ENCODE assay signal across 38 cellular contexts in genomic region chr7:48872548-48872947, GRCh38. TPM values are rescaled to one million over a fixed set of nuclear protein-coding genes. Genes with fewer than 3 reads are reported as not detected.
"Had no signal": no experiment of that assay in that cellular context is flagged by ENCODE, and none has a peak within 500 bp of the region (broad histone marks: within the 10 kb centered on the region; RNA-seq: fewer than 3 reads in every experiment).

No MANE protein-coding gene starts in this region.

- ATAC-seq: activated CD8-positive, alpha-beta T cell treated with anti-CD3 and anti-CD28 coated beads for 36 hours; activated naive CD4-positive, alpha-beta T cell treated with anti-CD3 and anti-CD28 coated beads, Interleukin-2, amount 50 U/mL, for 72 hours; activated T-cell treated with anti-CD3 and anti-CD28 coated beads, Interleukin-2, amount 50 U/mL, for 4 hours; activated T-cell treated with anti-CD3 and anti-CD28 coated beads, Interleukin-2, amount 50 U/mL, for 72 hours; activated T-helper 17 cell treated with anti-CD3 and anti-CD28 coated beads, Interleukin-2, amount 50 U/mL, for 72 hours had no signal

- H3K4me3 ChIP-seq: adrenal gland, cardiac muscle cell had no signal

- H3K27me3 ChIP-seq: adrenal gland, cardiac muscle cell had no signal

- H3K4me3 Mint-ChIP-seq: activated B cell treated with CpG ODN at 0.5 μM for 24 hours; activated CD4-positive, alpha-beta memory T cell treated with anti-CD3 and anti-CD28 coated beads for 36 hours; activated CD4-positive, alpha-beta T cell treated with anti-CD3 and anti-CD28 coated beads, Interleukin-2, amount 10 ng/mL, durations not matched to agents 24 days and 14 days; activated CD8-positive, alpha-beta T cell treated with anti-CD3 and anti-CD28 coated beads for 36 hours; activated naive CD4-positive, alpha-beta T cell treated with anti-CD3 and anti-CD28 coated beads for 36 hours; activated naive CD8-positive, alpha-beta T cell treated with anti-CD3 and anti-CD28 coated beads for 36 hours; activated T-cell treated with anti-CD3 and anti-CD28 coated beads, Interleukin-2, amount 50 U/mL, for 4 hours; activated T-cell treated with anti-CD3 and anti-CD28 coated beads, Interleukin-2, amount 50 U/mL, for 72 hours; activated T-helper 1 cell treated with anti-CD3 and anti-CD28 coated beads, Interleukin-12 subunit alpha, Interleukin-12 subunit beta, Interleukin-2, Interleukin-4 antibody, amounts not matched to agents 30 ng/mL and 10 ng/mL and 1 ng/mL, durations not matched to agents 14 hours and 24 hours and 36 hours; activated T-helper 17 cell treated with anti-CD3 and anti-CD28 coated beads, Interleukin-2, amount 50 U/mL, for 72 hours; brain; central memory CD8-positive, alpha-beta T cell; T-helper 1 cell treated with Interleukin-12 subunit alpha and Interleukin-12 subunit beta and Interleukin-4 antibody, amounts not matched to agents 30 μg/mL and 1 μg/mL, for 36 hours; T-helper 2 cell treated with Interferon-gamma antibody and Interleukin-4, amounts not matched to agents 5 μg/mL and 100 μg/mL, for 36 hours had no signal

- H3K27ac ChIP-seq: adrenal gland, cardiac muscle cell, VCaP had no signal

- H3K36me3 Mint-ChIP-seq: activated CD4-positive, alpha-beta memory T cell treated with anti-CD3 and anti-CD28 coated beads for 36 hours; activated naive CD4-positive, alpha-beta T cell treated with anti-CD3 and anti-CD28 coated beads, Interleukin-2, amount 50 U/mL, for 72 hours; activated naive CD8-positive, alpha-beta T cell treated with anti-CD3 and anti-CD28 coated beads for 36 hours; brain had no signal

- H3K36me3 ChIP-seq: adrenal gland, cardiac muscle cell had no signal

- H3K9me3 Mint-ChIP-seq: activated CD4-positive, alpha-beta memory T cell treated with anti-CD3 and anti-CD28 coated beads for 36 hours; activated CD4-positive, alpha-beta T cell treated with anti-CD3 and anti-CD28 coated beads, Interleukin-2, amount 10 ng/mL, durations not matched to agents 24 days and 14 days; activated CD8-positive, alpha-beta T cell treated with anti-CD3 and anti-CD28 coated beads for 36 hours; activated naive CD4-positive, alpha-beta T cell treated with anti-CD3 and anti-CD28 coated beads for 36 hours; activated naive CD8-positive, alpha-beta T cell treated with anti-CD3 and anti-CD28 coated beads for 36 hours; activated T-helper 1 cell treated with anti-CD3 and anti-CD28 coated beads, Interleukin-12 subunit alpha, Interleukin-12 subunit beta, Interleukin-2, Interleukin-4 antibody, amounts not matched to agents 30 ng/mL and 10 ng/mL and 1 ng/mL, durations not matched to agents 14 hours and 24 hours and 36 hours; brain; T-helper 1 cell treated with Interleukin-12 subunit alpha and Interleukin-12 subunit beta and Interleukin-4 antibody, amounts not matched to agents 30 μg/mL and 1 μg/mL, for 36 hours; T-helper 2 cell treated with Interferon-gamma antibody and Interleukin-4, amounts not matched to agents 5 μg/mL and 100 μg/mL, for 36 hours had no signal

- H3K4me1 Mint-ChIP-seq: activated B cell treated with CpG ODN at 0.5 μM for 24 hours; activated CD4-positive, alpha-beta T cell treated with anti-CD3 and anti-CD28 coated beads, Interleukin-2, amount 10 ng/mL, durations not matched to agents 24 days and 14 days; activated naive CD8-positive, alpha-beta T cell treated with anti-CD3 and anti-CD28 coated beads for 36 hours; activated T-helper 17 cell treated with anti-CD3 and anti-CD28 coated beads, Interleukin-2, amount 50 U/mL, for 72 hours; brain; central memory CD8-positive, alpha-beta T cell had no signal

- H3K27me3 Mint-ChIP-seq: activated B cell treated with CpG ODN at 0.5 μM for 24 hours; activated CD4-positive, alpha-beta memory T cell treated with anti-CD3 and anti-CD28 coated beads for 36 hours; activated CD4-positive, alpha-beta T cell treated with anti-CD3 and anti-CD28 coated beads, Interleukin-2, amount 10 ng/mL, durations not matched to agents 24 days and 14 days; activated CD8-positive, alpha-beta T cell treated with anti-CD3 and anti-CD28 coated beads for 36 hours; activated T-helper 17 cell treated with anti-CD3 and anti-CD28 coated beads, Interleukin-2, amount 50 U/mL, for 72 hours; brain; central memory CD8-positive, alpha-beta T cell had no signal

- H3K9me3 ChIP-seq: adrenal gland had no signal

- H3K4me1 ChIP-seq: adrenal gland had no signal

- H3K27ac Mint-ChIP-seq: activated B cell treated with CpG ODN at 0.5 μM for 24 hours; activated CD4-positive, alpha-beta memory T cell treated with anti-CD3 and anti-CD28 coated beads for 36 hours; activated CD4-positive, alpha-beta T cell treated with anti-CD3 and anti-CD28 coated beads, Interleukin-2, amount 10 ng/mL, durations not matched to agents 24 days and 14 days; activated CD8-positive, alpha-beta T cell treated with anti-CD3 and anti-CD28 coated beads for 36 hours; activated naive CD4-positive, alpha-beta T cell treated with anti-CD3 and anti-CD28 coated beads for 36 hours; activated naive CD4-positive, alpha-beta T cell treated with anti-CD3 and anti-CD28 coated beads, Interleukin-2, amount 50 U/mL, for 72 hours; activated naive CD8-positive, alpha-beta T cell treated with anti-CD3 and anti-CD28 coated beads for 36 hours; activated T-cell treated with anti-CD3 and anti-CD28 coated beads, Interleukin-2, amount 50 U/mL, for 72 hours; activated T-helper 1 cell treated with anti-CD3 and anti-CD28 coated beads, Interleukin-12 subunit alpha, Interleukin-12 subunit beta, Interleukin-2, Interleukin-4 antibody, amounts not matched to agents 30 ng/mL and 10 ng/mL and 1 ng/mL, durations not matched to agents 14 hours and 24 hours and 36 hours; activated T-helper 17 cell treated with anti-CD3 and anti-CD28 coated beads, Interleukin-2, amount 50 U/mL, for 72 hours; brain; T-helper 1 cell treated with Interleukin-12 subunit alpha and Interleukin-12 subunit beta and Interleukin-4 antibody, amounts not matched to agents 30 μg/mL and 1 μg/mL, for 36 hours; T-helper 2 cell treated with Interferon-gamma antibody and Interleukin-4, amounts not matched to agents 5 μg/mL and 100 μg/mL, for 36 hours had no signal

- DNase-seq: activated B cell treated with CpG ODN at 0.5 μM for 24 hours; activated CD4-positive, alpha-beta memory T cell treated with anti-CD3 and anti-CD28 coated beads for 36 hours; activated CD4-positive, alpha-beta T cell treated with anti-CD3 and anti-CD28 coated beads for 4 hours; activated CD4-positive, alpha-beta T cell treated with anti-CD3 and anti-CD28 coated beads, Interleukin-2, amount 10 ng/mL, durations not matched to agents 24 days and 14 days; activated CD4-positive, alpha-beta T cell treated with anti-CD3 and anti-CD28 coated beads, Interleukin-2, amount 50 U/mL, for 1 hour; activated CD4-positive, alpha-beta T cell treated with anti-CD3 and anti-CD28 coated beads, Interleukin-2, amount 50 U/mL, for 4 hours; activated CD4-positive, CD25-positive, alpha-beta regulatory T cell treated with anti-CD3 and anti-CD28 coated beads, Interleukin-2, amount 50 U/mL, for 72 hours; activated CD8-positive, alpha-beta memory T cell treated with anti-CD3 and anti-CD28 coated beads, Interleukin-2, amount 50 U/mL, for 4 hours; activated CD8-positive, alpha-beta T cell treated with anti-CD3 and anti-CD28 coated beads for 36 hours; activated effector memory CD4-positive, alpha-beta T cell treated with anti-CD3 and anti-CD28 coated beads, Interleukin-2, amount 50 U/mL, for 16 hours; activated gamma-delta T cell treated with Interleukin-2 at 50 U/mL for 16 hours; activated naive CD4-positive, alpha-beta T cell; activated naive CD4-positive, alpha-beta T cell treated with anti-CD3 and anti-CD28 coated beads for 36 hours; activated naive CD4-positive, alpha-beta T cell treated with anti-CD3 and anti-CD28 coated beads, Interleukin-2, amount 50 U/mL, for 16 hours; activated naive CD8-positive, alpha-beta T cell treated with anti-CD3 and anti-CD28 coated beads for 36 hours; activated T-cell treated with anti-CD3 and anti-CD28 coated beads for 4 hours; activated T-cell treated with anti-CD3 and anti-CD28 coated beads, Interleukin-2, amount 50 U/mL, for 1 hour; activated T-cell treated with anti-CD3 and anti-CD28 coated beads, Interleukin-2, amount 50 U/mL, for 4 hours; activated T-cell treated with anti-CD3 and anti-CD28 coated beads, Interleukin-2, amount 50 U/mL, for 72 hours; adrenal gland; amniotic stem cell; aorta; caudate nucleus; cerebellar nuclear complex; T-helper 1 cell; T-helper 2 cell; T-helper 9 cell had no signal

RNA-seq across cellular contexts. Expression of gene CDC14C, which starts 51.8 kb away (rescaled TPM):
- total RNA-seq: activated B cell treated with CpG ODN at 0.5 μM for 24 hours; activated CD4-positive, alpha-beta memory T cell treated with anti-CD3 and anti-CD28 coated beads for 36 hours; activated CD4-positive, alpha-beta T cell treated with anti-CD3 and anti-CD28 coated beads, Interleukin-2, amount 10 ng/mL, durations not matched to agents 24 days and 14 days; activated CD8-positive, alpha-beta memory T cell treated with anti-CD3 and anti-CD28 coated beads for 36 hours; activated CD8-positive, alpha-beta T cell treated with anti-CD3 and anti-CD28 coated beads for 36 hours; activated naive CD4-positive, alpha-beta T cell treated with anti-CD3 and anti-CD28 coated beads for 36 hours; activated naive CD4-positive, alpha-beta T cell treated with anti-CD3 and anti-CD28 coated beads, Interleukin-2, amount 50 U/mL, for 72 hours; activated naive CD8-positive, alpha-beta T cell treated with anti-CD3 and anti-CD28 coated beads for 36 hours; activated T-cell treated with anti-CD3 and anti-CD28 coated beads, Interleukin-2, amount 50 U/mL, for 4 hours; activated T-cell treated with anti-CD3 and anti-CD28 coated beads, Interleukin-2, amount 50 U/mL, for 72 hours; activated T-helper 1 cell treated with anti-CD3 and anti-CD28 coated beads, Interleukin-12 subunit alpha, Interleukin-12 subunit beta, Interleukin-2, Interleukin-4 antibody, amounts not matched to agents 30 ng/mL and 10 ng/mL and 1 ng/mL, durations not matched to agents 14 hours and 24 hours and 36 hours; activated T-helper 17 cell treated with anti-CD3 and anti-CD28 coated beads, Interleukin-2, amount 50 U/mL, for 72 hours; adrenal gland; aorta; bronchial epithelial cell; cardiac muscle cell had no signal
- polyA plus RNA-seq: adrenal gland, aorta had no signal
